In the genomic region with DNA sequence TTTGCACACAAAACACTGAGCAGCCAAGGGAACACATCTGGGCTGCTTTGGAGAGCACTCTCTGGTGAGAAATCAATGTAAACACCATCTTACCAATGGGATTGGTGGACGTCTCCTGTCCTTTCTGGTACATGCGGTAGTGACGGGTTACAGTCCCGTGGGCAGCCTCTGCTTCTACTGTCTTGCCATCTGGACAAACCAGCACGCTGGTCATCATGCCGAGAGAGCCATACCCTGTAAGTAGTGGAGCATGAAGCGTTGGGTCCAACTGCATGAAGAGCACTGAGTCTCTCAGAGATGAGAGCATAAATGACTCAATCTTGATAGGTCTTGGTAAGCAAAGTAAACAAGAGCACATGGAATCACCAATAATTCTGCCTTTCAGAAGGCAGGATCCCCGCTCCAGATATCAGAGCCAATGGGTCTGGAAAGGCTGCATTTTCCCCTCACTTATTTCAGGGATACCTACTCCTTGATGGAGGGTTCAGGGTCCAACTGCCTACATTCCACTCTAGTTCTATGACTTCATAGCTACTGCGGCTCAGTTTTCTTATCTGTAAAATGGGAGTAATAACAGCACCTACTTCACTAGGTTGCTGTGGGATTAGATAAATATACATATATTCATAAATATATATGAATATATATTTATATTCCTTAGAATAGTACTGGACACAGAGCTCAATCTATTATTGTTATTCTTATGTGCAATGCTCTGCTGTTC, we compare ENCODE assay signal across 25 cellular contexts. TPM values are rescaled to one million over a fixed set of nuclear protein-coding genes. Genes with fewer than 3 reads are reported as not detected.
"Had no signal": no experiment of that assay in that cellular context is flagged by ENCODE, and none has a peak within 500 bp of the region (broad histone marks: within the 10 kb centered on the region; RNA-seq: fewer than 3 reads in every experiment).

No MANE protein-coding gene starts in this region.

- H3K4me3 ChIP-seq: coronary artery, esophagus muscularis mucosa, gastrocnemius medialis, mucosa of descending colon, right atrium auricular region had no signal

- H3K27me3 Mint-ChIP-seq: naive thymus-derived CD8-positive, alpha-beta T cell had no signal

- DNase-seq: effector CD8-positive, alpha-beta T cell; gastrocnemius medialis; glutamatergic neuron; kidney; left colon; left ventricle myocardium superior; mucosa of descending colon; naive thymus-derived CD8-positive, alpha-beta T cell; posterior cingulate gyrus; small intestine; stimulated activated CD4-positive, alpha-beta T cell treated with anti-CD3 and anti-CD28 coated beads, Interleukin-12 subunit alpha, Interleukin-12 subunit beta, amount 100 ng/mL, for 4 hours; stimulated activated naive CD4-positive, alpha-beta T cell treated with Interleukin-2 at 50 U/mL for 16 hours; trophoblast cell had no signal

- H3K9me3 ChIP-seq: esophagus muscularis mucosa, gastrocnemius medialis, mucosa of descending colon, right atrium auricular region had no signal

- FAIRE-seq: endometrium, kidney, small intestine, urothelium cell line had no signal

- ATAC-seq: gastrocnemius medialis; left ventricle myocardium superior; naive thymus-derived CD8-positive, alpha-beta T cell had no signal

- H3K4me1 Mint-ChIP-seq: naive thymus-derived CD8-positive, alpha-beta T cell had no signal

- H3K4me1 ChIP-seq: esophagus muscularis mucosa, gastrocnemius medialis, right atrium auricular region had no signal

- H3K27ac ChIP-seq: coronary artery, epithelial cell of prostate, esophagus muscularis mucosa, gastrocnemius medialis, right atrium auricular region had no signal

- H3K27me3 ChIP-seq: esophagus muscularis mucosa, gastrocnemius medialis, right atrium auricular region had no signal

- H3K4me3 Mint-ChIP-seq: naive thymus-derived CD8-positive, alpha-beta T cell; neural crest cell had no signal

RNA-seq across cellular contexts. Expression of a gene that starts 50.1 kb away (rescaled TPM):
- total RNA-seq: chondrocyte; dermis microvascular lymphatic vessel endothelial cell; esophagus muscularis mucosa; fibroblast of villous mesenchyme; gastrocnemius medialis; kidney; left colon; left ventricle myocardium superior; lung microvascular endothelial cell; mucosa of descending colon; naive thymus-derived CD8-positive, alpha-beta T cell; osteocyte; right atrium auricular region had no signal
- polyA plus RNA-seq: naive thymus-derived CD8-positive, alpha-beta T cell had no signal
